In genomic region chr20:37343212-37343993, GRCh38 we compare ENCODE assay signal across 1 cellular context.
TF ChIP-seq lines count a peak whose summit lies in the region.

No MANE protein-coding gene starts in this region.

TF ChIP-seq in HepG2, 621 proteins besides CTCF, POLR2A, EP300 and RAD21 (continued from another document and continues in another):
- TF ChIP-seq ATF6 (CRISPR knock-in tag; conservative IDR thresholded peaks at IDR 0.05): no peak
- peak; percentile 65 for TF ChIP-seq GATAD2A (CRISPR knock-in tag; IDR thresholded peaks at IDR 0.05)
- TF ChIP-seq NR0B2 (CRISPR knock-in tag; IDR thresholded peaks at IDR 0.05): peak; percentile 65; the same call in 1 of the 2 replicates
- TF ChIP-seq ZNF580 (CRISPR knock-in tag; IDR thresholded peaks at IDR 0.05; ENCODE audit: borderline replicate concordance, low read depth): 0 out of 2 replicates have a peak, but pooled peaks have one; percentile 29
- TF ChIP-seq FOXP4 (CRISPR knock-in tag; IDR thresholded peaks at IDR 0.05): peak; percentile 49; the same call in 1 of the 2 replicates
- peak; percentile 78 for TF ChIP-seq ZNF687 (CRISPR knock-in tag; IDR thresholded peaks at IDR 0.05)
- peak; percentile 79 for TF ChIP-seq TBX2 (CRISPR knock-in tag; IDR thresholded peaks at IDR 0.05; ENCODE audit: borderline replicate concordance)
- TF ChIP-seq EZH2 (conservative IDR thresholded peaks at IDR 0.05; ENCODE audit: low read depth, low read length): no peak
- peak; percentile 95 for TF ChIP-seq ZNF225 (CRISPR knock-in tag; IDR thresholded peaks at IDR 0.05)
- TF ChIP-seq ARNTL (CRISPR knock-in tag; IDR thresholded peaks at IDR 0.05): peak; percentile 78
- TF ChIP-seq ZNF546 (CRISPR knock-in tag; conservative IDR thresholded peaks at IDR 0.05): 0 out of 2 replicates have a peak, but pooled peaks have one; percentile 50
- TF ChIP-seq NFE2L1 (CRISPR knock-in tag; IDR thresholded peaks at IDR 0.05; ENCODE audit: borderline replicate concordance): peak; percentile 59; the same call in 1 of the 2 replicates
- TF ChIP-seq IKZF4 (CRISPR knock-in tag; IDR thresholded peaks at IDR 0.05; ENCODE audit: borderline replicate concordance, low read depth, not compliant biosample characterization): peak; percentile 51
- no peak for TF ChIP-seq ZNF337 (CRISPR knock-in tag; IDR thresholded peaks at IDR 0.05; ENCODE audit: borderline replicate concordance, low read depth)
- TF ChIP-seq GATAD1 (CRISPR knock-in tag; IDR thresholded peaks at IDR 0.05): no peak
- peak; percentile 60 for TF ChIP-seq PATZ1 (CRISPR knock-in tag; IDR thresholded peaks at IDR 0.05)
- peak; percentile 51 for TF ChIP-seq THAP11 (CRISPR knock-in tag; IDR thresholded peaks at IDR 0.05)
- TF ChIP-seq ZNF550 (CRISPR knock-in tag; IDR thresholded peaks at IDR 0.05; ENCODE audit: borderline replicate concordance): 0 out of 2 replicates have a peak, but pooled peaks have one; percentile 67
- TF ChIP-seq YEATS4 (CRISPR knock-in tag; IDR thresholded peaks at IDR 0.05; ENCODE audit: borderline replicate concordance): 0 out of 2 replicates have a peak, but pooled peaks have one; percentile 6
- TF ChIP-seq ZNF788 (CRISPR knock-in tag; IDR thresholded peaks at IDR 0.05; ENCODE audit: borderline replicate concordance): peak; percentile 91; the same call in 1 of the 2 replicates
- TF ChIP-seq ZNF276 (CRISPR knock-in tag; IDR thresholded peaks at IDR 0.05; ENCODE audit: low read depth): peak; percentile 17; the same call in 1 of the 2 replicates
- no peak for TF ChIP-seq NR2F6 (IDR thresholded peaks at IDR 0.05)
- peak; percentile 38; the same call in 1 of the 2 replicates for TF ChIP-seq NR2F6 (CRISPR knock-in tag; IDR thresholded peaks at IDR 0.05)
- no peak for TF ChIP-seq ZNF44 (CRISPR knock-in tag; IDR thresholded peaks at IDR 0.05)
- TF ChIP-seq ELF4 (CRISPR knock-in tag; IDR thresholded peaks at IDR 0.05; ENCODE audit: borderline replicate concordance): no peak
- peak; percentile 14; the same call in 1 of the 2 replicates for TF ChIP-seq HNF4G (IDR thresholded peaks at IDR 0.05; ENCODE audit: borderline replicate concordance, low read depth, low read length)
- TF ChIP-seq HNF4G (CRISPR knock-in tag; IDR thresholded peaks at IDR 0.05; ENCODE audit: borderline replicate concordance, low read depth): no peak
- TF ChIP-seq ZXDC (CRISPR knock-in tag; IDR thresholded peaks at IDR 0.05): peak; percentile 42; the same call in 1 of the 2 replicates
- TF ChIP-seq SRSF9 (IDR thresholded peaks at IDR 0.05; ENCODE audit: borderline replicate concordance, insufficient read depth, low read depth, low read length, poor library complexity, severe bottlenecking): no peak
- TF ChIP-seq ZNF34 (CRISPR knock-in tag; IDR thresholded peaks at IDR 0.05; ENCODE audit: borderline replicate concordance): no peak; the same call in 1 of the 2 replicates
- TF ChIP-seq ELF3 (CRISPR knock-in tag; IDR thresholded peaks at IDR 0.05): peak; percentile 72
- no peak for TF ChIP-seq CREB3 (CRISPR knock-in tag; IDR thresholded peaks at IDR 0.05)
- 0 out of 2 replicates have a peak, but pooled peaks have one; percentile 18 for TF ChIP-seq ZNF777 (CRISPR knock-in tag; IDR thresholded peaks at IDR 0.05)
- TF ChIP-seq FOXA1 (IDR thresholded peaks at IDR 0.05): no peak
- TF ChIP-seq FOXA1 (CRISPR knock-in tag; IDR thresholded peaks at IDR 0.05): peak; percentile 54; the same call in 1 of the 2 replicates
- TF ChIP-seq ZFP90 (CRISPR knock-in tag; IDR thresholded peaks at IDR 0.05; ENCODE audit: borderline replicate concordance): peak; percentile 89; the same call in 1 of the 2 replicates
- TF ChIP-seq ZNF343 (CRISPR knock-in tag; IDR thresholded peaks at IDR 0.05): peak; percentile 39; the same call in 1 of the 2 replicates
- TF ChIP-seq NFYB (CRISPR knock-in tag; IDR thresholded peaks at IDR 0.05): 0 out of 2 replicates have a peak, but pooled peaks have one; percentile 6
- TF ChIP-seq PHF21A (CRISPR knock-in tag; IDR thresholded peaks at IDR 0.05): peak; percentile 43; the same call in 1 of the 2 replicates
- 0 out of 2 replicates have a peak, but pooled peaks have one; percentile 27 for TF ChIP-seq TEAD2 (CRISPR knock-in tag; IDR thresholded peaks at IDR 0.05)
- 0 out of 2 replicates have a peak, but pooled peaks have one; percentile 48 for TF ChIP-seq DMTF1 (CRISPR knock-in tag; IDR thresholded peaks at IDR 0.05)
